In genomic region chr7:152924826-152925411, GRCh38 we compare ENCODE assay signal across 15 cellular contexts.
DNase-seq lines count a peak whose midpoint lies in the region; ATAC-seq, FAIRE-seq and TF ChIP-seq lines count a peak whose summit lies in the region.
"Had no signal": no experiment of that assay in that cellular context is flagged by ENCODE, and none has a peak within 500 bp of the region (broad histone marks: within the 10 kb centered on the region; RNA-seq: fewer than 3 reads in every experiment).

No MANE protein-coding gene starts in this region.

- H3K4me3 ChIP-seq in astrocyte (ENCODE audit: insufficient read depth, low read depth, low read length) (no peak overlapping the region), right atrium auricular region (peak overlapping the region; percentile 18 to 40), testis (peak overlapping the region; percentile 41 to 66)

- H3K4me2 ChIP-seq in astrocyte (ENCODE audit: low read length): peak overlapping the region; percentile 64

- DNase-seq in astrocyte (ENCODE audit: low read depth) (no peak), right atrium auricular region (ENCODE audit: low spot score) (no peak), nephron progenitor cell (no peak), testis (no peak), NOMO-1 (lab: John Stamatoyannopoulos, UW; ENCODE audit: unreplicated experiment in 2 of 2) (no peak), NCI-H2227 treated with DMSO at 0.1 percent for 48 hours (lab: John Stamatoyannopoulos, UW) (no peak)
- DNase-seq: activated T-cell treated with anti-CD3 and anti-CD28 coated beads, Interleukin-2, amount 50 U/mL, for 4 hours; CD4-positive, alpha-beta memory T cell; NCI-H226; OCI-M1; stimulated activated CD4-positive, alpha-beta T cell treated with anti-CD3 and anti-CD28 coated beads, Interleukin-4, amount 100 ng/mL, for 4 hours; T-cell had no signal

- 55 to 69% methylated on average over 9 to 22 of the region's 33 CpGs for WGBS in testis, 2 donors

- no peak overlapping the region for H2AFZ ChIP-seq in astrocyte (ENCODE audit: low read depth, low read length)

- H3K27me3 ChIP-seq in astrocyte (ENCODE audit: insufficient read depth, low read length) (no peaks in the 10 kb centered on the region), right atrium auricular region (peaks cover 0 to 11% of the 10 kb centered on the region in 2 donors), testis (no peaks in the 10 kb centered on the region)

- H3K4me1 ChIP-seq in astrocyte (ENCODE audit: insufficient read depth, low read length) (no peaks in the 10 kb centered on the region), right atrium auricular region (peaks cover 0 to 17% of the 10 kb centered on the region in 2 donors), testis (no peaks in the 10 kb centered on the region)
- H3K4me1 ChIP-seq: ascending aorta had no signal

- TF ChIP-seq CTCF in astrocyte (IDR thresholded peaks at IDR 0.05; ENCODE audit: insufficient read depth, low read depth, low read length) (no peak), right atrium auricular region (IDR thresholded peaks at IDR 0.05) (no peak), nephron progenitor cell (IDR thresholded peaks at IDR 0.05) (no peak), testis (IDR thresholded peaks at IDR 0.05) (peak in 1 of 3 experiments; percentile 9)

- H3K27me3 Mint-ChIP-seq in astrocyte (ENCODE audit: low read depth, unreplicated experiment): peaks cover 34% of the 10 kb centered on the region
- H3K27me3 Mint-ChIP-seq in nephron progenitor cell (ENCODE audit: low read depth, poor library complexity): peaks cover 61% of the 10 kb centered on the region

- H3K9ac ChIP-seq in astrocyte (ENCODE audit: low read length): no peak overlapping the region

- H3K27ac Mint-ChIP-seq in astrocyte (ENCODE audit: unreplicated experiment): peak overlapping the region; percentile 22
- H3K27ac Mint-ChIP-seq in nephron progenitor cell: no peak overlapping the region
- H3K27ac Mint-ChIP-seq: CD4-positive, alpha-beta memory T cell; stimulated activated naive CD8-positive, alpha-beta T cell treated with anti-CD3 and anti-CD28 coated beads, Interleukin-15, Interleukin-2, amounts not matched to agents 100 ng/mL and 50 ng/mL, for 24 hours; T-cell had no signal

- FAIRE-seq in astrocyte (lab: Jason Lieb, UNC): no peak

- peaks cover 5% of the 10 kb centered on the region for H3K9me3 Mint-ChIP-seq in astrocyte (ENCODE audit: unreplicated experiment)
- H3K9me3 Mint-ChIP-seq in nephron progenitor cell: peaks cover 20% of the 10 kb centered on the region

- H4K20me1 ChIP-seq in astrocyte (ENCODE audit: insufficient read depth, low read length): no peaks in the 10 kb centered on the region

- H3K4me3 Mint-ChIP-seq in astrocyte (ENCODE audit: unreplicated experiment) (peak overlapping the region; percentile 70), nephron progenitor cell (peak overlapping the region; percentile 82)
- H3K4me3 Mint-ChIP-seq: activated T-cell treated with anti-CD3 and anti-CD28 coated beads, Interleukin-2, amount 50 U/mL, for 4 hours; CD4-positive, alpha-beta memory T cell; stimulated activated naive CD8-positive, alpha-beta T cell treated with anti-CD3 and anti-CD28 coated beads, Interleukin-15, Interleukin-2, amounts not matched to agents 100 ng/mL and 50 ng/mL, for 24 hours; T-cell had no signal

- intact Hi-C loops in testis (cut with DNase I; ENCODE audit: low total_unique reads): no loop called here

- H3K36me3 Mint-ChIP-seq in astrocyte (ENCODE audit: low read depth, unreplicated experiment): no peaks in the 10 kb centered on the region
- no peaks in the 10 kb centered on the region for H3K36me3 Mint-ChIP-seq in nephron progenitor cell (ENCODE audit: low read depth)
- H3K36me3 Mint-ChIP-seq: T-cell had no signal

- H3K4me1 Mint-ChIP-seq in astrocyte (ENCODE audit: low read depth, unreplicated experiment) (no peaks in the 10 kb centered on the region), nephron progenitor cell (peaks cover 22% of the 10 kb centered on the region)

- H3K36me3 ChIP-seq in astrocyte (ENCODE audit: insufficient read depth, low read length) (no peaks in the 10 kb centered on the region), right atrium auricular region (no peaks in the 10 kb centered on the region), testis (ENCODE audit: low read depth, missing control alignments) (no peaks in the 10 kb centered on the region)
- H3K36me3 ChIP-seq: ascending aorta had no signal

- no peaks in the 10 kb centered on the region for H3K79me2 ChIP-seq in astrocyte (ENCODE audit: insufficient read depth, low read length)

- H3K27ac ChIP-seq in astrocyte (ENCODE audit: low read depth, low read length) (no peak overlapping the region), right atrium auricular region (no peak overlapping the region), testis (no peak overlapping the region)
- H3K27ac ChIP-seq: ascending aorta had no signal

- H3K9me3 ChIP-seq in astrocyte (ENCODE audit: insufficient read depth, low read depth, low read length) (no peaks in the 10 kb centered on the region), right atrium auricular region (no peaks in the 10 kb centered on the region), testis (no peaks in the 10 kb centered on the region)
- H3K9me3 ChIP-seq: ascending aorta had no signal

- no peak for TF ChIP-seq POLR2A in testis (IDR thresholded peaks at IDR 0.05)

- ATAC-seq in HG02938 (IDR thresholded peaks at IDR 0.05; ENCODE audit: unreplicated experiment): no peak
- ATAC-seq: T-cell had no signal
